In the genomic region with DNA sequence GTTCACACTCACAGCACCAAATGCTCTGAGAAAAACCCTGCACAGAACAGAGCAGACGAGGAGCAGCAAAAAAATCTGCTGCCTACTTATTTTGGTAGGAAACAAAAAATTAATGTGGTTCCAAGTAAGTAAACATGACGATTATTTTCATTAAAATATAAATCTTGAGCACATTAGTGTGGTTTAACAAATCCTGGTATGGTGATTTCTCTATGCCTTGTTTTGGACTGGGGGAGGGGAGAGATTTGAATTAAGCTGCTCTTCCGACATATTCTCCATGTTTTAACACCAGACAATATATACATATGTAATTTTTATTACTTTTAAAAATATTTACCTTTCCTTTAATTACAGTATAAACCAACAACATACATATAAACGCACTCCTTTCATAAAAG, we compare ENCODE assay signal across 8 cellular contexts. TPM values are rescaled to one million over a fixed set of nuclear protein-coding genes. Genes with fewer than 3 reads are reported as not detected.
DNase-seq lines count a peak whose midpoint lies in the region; ATAC-seq and TF ChIP-seq lines count a peak whose summit lies in the region.

No MANE protein-coding gene starts in this region.

- H2AK5ac ChIP-seq in IMR-90 (ENCODE audit: low read depth, low read length) = no peak overlapping the region

- H2BK20ac ChIP-seq in IMR-90 (ENCODE audit: low read depth, low read length) = peak overlapping the region; percentile 48; the same call in 1 of the 2 replicates

- no peaks in the 10 kb centered on the region; the same call in 1 of the 2 replicates for H3K9me1 ChIP-seq in IMR-90 (ENCODE audit: insufficient read depth, low read length)

- peak overlapping the region; percentile 79; the same call in 1 of the 2 replicates for H4K5ac ChIP-seq in IMR-90 (ENCODE audit: low read depth, low read length)

- H3K27me3 ChIP-seq in IMR-90 (ENCODE audit: control insufficient read depth, insufficient read depth, low read length) = no peaks in the 10 kb centered on the region
- no peaks in the 10 kb centered on the region for H3K27me3 ChIP-seq in muscle layer of duodenum (ENCODE audit: low read depth, low read length)

- peak overlapping the region; percentile 92; the same call in 2 of the 3 replicates for H2BK15ac ChIP-seq in IMR-90 (ENCODE audit: low read depth, low read length)

- peak overlapping the region; percentile 97 for H3K4me2 ChIP-seq in IMR-90 (ENCODE audit: low read depth, low read length)

- peak overlapping the region; percentile 85 for H3K9ac ChIP-seq in IMR-90 (ENCODE audit: low read depth, low read length)

- in situ Hi-C loops in IMR-90 (cut with MboI; ENCODE audit: low sequenced_read_pairs) = loop anchor here (10.0 kb wide), 1 partner anchor 215 kb away; no protein-coding TSS in a partner anchor

- H3K9me3 ChIP-seq in IMR-90 (ENCODE audit: control insufficient read depth, insufficient read depth, low read length) = no peaks in the 10 kb centered on the region
- H3K9me3 ChIP-seq in muscle layer of duodenum (ENCODE audit: control insufficient read depth in 1 of 2, low read length in 2 of 2) = no peaks in the 10 kb centered on the region

- no CpG with 5 or more reads among the region's 4 CpGs for WGBS in IMR-90 (ENCODE audit: extremely low coverage in 2 of 2, insufficient read length in 1 of 2), 2 experiments

- peak overlapping the region; percentile 81 for H2BK5ac ChIP-seq in IMR-90 (ENCODE audit: low read depth, low read length, poor library complexity, severe bottlenecking)

- no peak overlapping the region for H2AFZ ChIP-seq in IMR-90 (replicated peaks; ENCODE audit: low read length, poor library complexity)

- intact Hi-C loops in IMR-90 (cut with micrococcal nuclease) = loop anchor here (2.0 to 10.0 kb wide), 7 partner anchors 77 to 625 kb away; no protein-coding TSS in a partner anchor

- TF ChIP-seq CTCF in AG04449 (IDR thresholded peaks at IDR 0.05; ENCODE audit: insufficient read depth, low read length, missing control alignments) = no peak
- TF ChIP-seq CTCF in IMR-90 (conservative IDR thresholded peaks at IDR 0.05; ENCODE audit: low read depth, low read length) = no peak
- no peak for TF ChIP-seq CTCF in choroid plexus epithelial cell (conservative IDR thresholded peaks at IDR 0.05; ENCODE audit: low read depth, low read length)

- peak overlapping the region; percentile 82 for H3K56ac ChIP-seq in IMR-90 (ENCODE audit: extremely low read depth, insufficient read depth, low read length)

- H2AK9ac ChIP-seq in IMR-90 (replicated peaks; ENCODE audit: low read depth, low read length, poor library complexity) = peak overlapping the region; percentile 90

- H3K14ac ChIP-seq in IMR-90 (replicated peaks; ENCODE audit: low read depth, low read length) = peak overlapping the region; percentile 96

- peak overlapping the region; percentile 90 for H3K27ac ChIP-seq in IMR-90 (ENCODE audit: insufficient read depth, low read length)
- H3K27ac ChIP-seq in muscle layer of duodenum (ENCODE audit: low read length) = peak overlapping the region; percentile 99

- peaks cover 5 to 20% of the 10 kb centered on the region in 2 experiments; a peak in 3 of 4 replicates for H3K79me1 ChIP-seq in IMR-90 (ENCODE audit: low read depth in 1 of 2, low read length in 2 of 2)

- peak overlapping the region; percentile 85 for H3K18ac ChIP-seq in IMR-90 (ENCODE audit: low read depth, low read length)

- H4K20me1 ChIP-seq in IMR-90 (ENCODE audit: insufficient read depth, low read length) = no peaks in the 10 kb centered on the region; the same call in 1 of the 2 replicates

- H3K4me3 ChIP-seq in AG04449 (ENCODE audit: low read depth, low read length) = peak overlapping the region; percentile 90
- H3K4me3 ChIP-seq in IMR-90 (ENCODE audit: insufficient read depth, low read depth, low read length) = peak overlapping the region; percentile 93
- H3K4me3 ChIP-seq in choroid plexus epithelial cell (ENCODE audit: low read depth, low read length) = peak overlapping the region; percentile 83
- peak overlapping the region; percentile 93 to 94 for H3K4me3 ChIP-seq in muscle layer of duodenum (ENCODE audit: low read depth in 1 of 2, low read length in 2 of 2)

- TF ChIP-seq RAD21 in IMR-90 (IDR thresholded peaks at IDR 0.05; ENCODE audit: low read length) = no peak

- peak overlapping the region; percentile 85 for H2BK120ac ChIP-seq in IMR-90 (ENCODE audit: low read depth, low read length)

- ATAC-seq in IMR-90 (ENCODE audit: low read depth) = no peak
- ATAC-seq in HG02623 (IDR thresholded peaks at IDR 0.05; ENCODE audit: unreplicated experiment) = no peak
- ATAC-seq in GM21825 (IDR thresholded peaks at IDR 0.05; ENCODE audit: unreplicated experiment) = no peak

- CTCF ChIA-PET in AG04449 (lab: Yijun Ruan, JAX) (interaction anchor here (1.8 kb wide), 1 partner anchor 212 kb away, joined by 12 read pairs; no protein-coding TSS in a partner anchor), IMR-90 (lab: Yijun Ruan, JAX) (interaction anchor here (1.4 kb wide), 1 partner anchor 365 kb away, joined by 7 read pairs; no protein-coding TSS in a partner anchor)

- TF ChIP-seq POLR2A in IMR-90 (IDR thresholded peaks at IDR 0.05; ENCODE audit: low read depth, low read length) = no peak

- BruUV-seq in IMR-90 (replicated peaks; lab: Mats Ljungman, UMichigan) = no TSS peak

- peak overlapping the region; percentile 89 for H4K91ac ChIP-seq in IMR-90 (ENCODE audit: insufficient read depth, low read depth, low read length)

- H3K4me1 ChIP-seq in IMR-90 (ENCODE audit: control insufficient read depth, insufficient read depth, low read length) (0 out of 2 replicates have a peak, but pooled peaks cover 1% of the 10 kb centered on the region), muscle layer of duodenum (ENCODE audit: control insufficient read depth in 1 of 2, insufficient read depth in 2 of 2, low read length in 2 of 2) (peaks cover 10 to 24% of the 10 kb centered on the region in 2 donors)

- DNase-seq in AG04449 (ENCODE audit: low read depth, low spot score) (no peak), IMR-90 (peak; percentile 12), choroid plexus epithelial cell (ENCODE audit: low read depth) (no peak), HPDE6-E6E7 (ENCODE audit: extremely low spot score) (no peak), kidney glomerular epithelial cell (lab: John Stamatoyannopoulos, UW) (no peak)

- dilution Hi-C loops in IMR-90 (cut with HindIII; ENCODE audit: low sequenced_read_pairs, unreplicated experiment) = no loop called here

- H3K23ac ChIP-seq in IMR-90 (ENCODE audit: low read depth, low read length) = peak overlapping the region; percentile 99

- POLR2A ChIA-PET in AG04449 (lab: Yijun Ruan, JAX) = no interaction called here
- POLR2A ChIA-PET in IMR-90 (lab: Charles Lee; ENCODE audit: unreplicated experiment) = interaction anchor here (0.5 kb wide), 1 partner anchor 10 kb away, joined by 4 read pairs; no protein-coding TSS in a partner anchor

- H3K4ac ChIP-seq in IMR-90 (ENCODE audit: low read depth, low read length) = peak overlapping the region; percentile 94

- H3K36me3 ChIP-seq in IMR-90 (ENCODE audit: control insufficient read depth, insufficient read depth, low read length) = no peaks in the 10 kb centered on the region
- peaks cover 8 to 17% of the 10 kb centered on the region in 2 donors for H3K36me3 ChIP-seq in muscle layer of duodenum (ENCODE audit: control insufficient read depth in 1 of 2, insufficient read depth in 2 of 2, low read length in 2 of 2)

- H4K8ac ChIP-seq in IMR-90 (ENCODE audit: low read depth in 2 of 2, low read length in 2 of 2) = peak overlapping the region; percentile 58 to 92

TF ChIP-seq in IMR-90, 13 proteins besides CTCF, POLR2A, EP300 and RAD21:
- no peak for TF ChIP-seq ELK1 (IDR thresholded peaks at IDR 0.05; ENCODE audit: borderline replicate concordance, low read depth, low read length)
- no peak for TF ChIP-seq NFE2L2 (IDR thresholded peaks at IDR 0.05; ENCODE audit: low read depth, low read length)
- no peak for TF ChIP-seq USF2 (IDR thresholded peaks at IDR 0.05; ENCODE audit: low read depth, low read length)

RNA-seq across cellular contexts. Expression of gene CAMK2D, which starts 1.8 kb away (rescaled TPM):
- total RNA-seq in IMR-90 (2012; rRNA removed) = 156 and 181 TPM in 2 replicates
- polyA plus RNA-seq in IMR-90 (2012; rRNA removed) = 38.0 and 44.6 TPM in 2 replicates
- 10.4 and 11.5 TPM in 2 replicates for polyA plus RNA-seq in IMR-90 (2012; cell fraction: cytosol; rRNA removed)
- polyA plus RNA-seq in IMR-90 (2012; cell fraction: nucleus; rRNA removed; ENCODE audit: low replicate concordance) = 8.5 and 39.2 TPM in 2 replicates
